Comparison of ENCODE assay signal across 8 cellular contexts in genomic region chr7:159030490-159031134, GRCh38.
DNase-seq lines count a peak whose midpoint lies in the region; TF ChIP-seq lines count a peak whose summit lies in the region.

No MANE protein-coding gene starts in this region.

- DNase-seq in erythroblast (lab: John Stamatoyannopoulos, UW) (peak; percentile 20 to 24), vagina (ENCODE audit: extremely low spot score in 2 of 2) (peak; percentile 87 to 89), superior temporal gyrus (ENCODE audit: extremely low spot score) (no peak), NCI-H446 (lab: John Stamatoyannopoulos, UW) (no peak)

- peaks cover 37 to 90% (median 82%) of the 10 kb centered on the region in 10 experiments; a peak in 19 of 20 replicates for H3K4me1 ChIP-seq in BLaER1 treated with 17β-estradiol and CSF1 and Interleukin-3, amounts not matched to agents 10 nM and 100 nM
- H3K4me1 ChIP-seq in HUES6 (ENCODE audit: control insufficient read depth, insufficient read depth, low read length) (peaks cover 25% of the 10 kb centered on the region), mucosa of stomach (ENCODE audit: control insufficient read depth, insufficient read depth, low read length) (peaks cover 26% of the 10 kb centered on the region), vagina (peaks cover 32% of the 10 kb centered on the region)

- no peak for TF ChIP-seq POLR2A in erythroblast (IDR thresholded peaks at IDR 0.05; ENCODE audit: low read length)
- TF ChIP-seq POLR2A in vagina (IDR thresholded peaks at IDR 0.05) = no peak

- peak overlapping the region; percentile 19 to 70 (median 48); a peak in 19 of 22 replicates for H3K9ac ChIP-seq in BLaER1 treated with 17β-estradiol and CSF1 and Interleukin-3, amounts not matched to agents 10 nM and 100 nM
- H3K9ac ChIP-seq in HUES6 (ENCODE audit: low read length) (peak overlapping the region; percentile 18), mucosa of stomach (ENCODE audit: low read length) (peak overlapping the region; percentile 61)

- peak overlapping the region; percentile 90 to 100 (median 96) for H3K4me2 ChIP-seq in BLaER1 treated with 17β-estradiol and CSF1 and Interleukin-3, amounts not matched to agents 10 nM and 100 nM

- H3K36me3 ChIP-seq in BLaER1 treated with 17β-estradiol and CSF1 and Interleukin-3, amounts not matched to agents 10 nM and 100 nM = no peaks in the 10 kb centered on the region
- H3K36me3 ChIP-seq in HUES6 (ENCODE audit: control insufficient read depth, insufficient read depth, low read length) (no peaks in the 10 kb centered on the region), mucosa of stomach (ENCODE audit: control insufficient read depth, insufficient read depth, low read length) (no peaks in the 10 kb centered on the region), vagina (no peaks in the 10 kb centered on the region)

- H4K20me1 ChIP-seq in BLaER1 treated with 17β-estradiol and CSF1 and Interleukin-3, amounts not matched to agents 10 nM and 100 nM = peaks cover 0 to 30% (median 6%) of the 10 kb centered on the region in 11 experiments; a peak in 6 of 22 replicates

- TF ChIP-seq CTCF in VCaP (conservative IDR thresholded peaks at IDR 0.05) = peak; percentile 72
- peak in 2 of 3 experiments; percentile 15 to 23 for TF ChIP-seq CTCF in vagina (IDR thresholded peaks at IDR 0.05)

- H3K27ac ChIP-seq in BLaER1 treated with 17β-estradiol and CSF1 and Interleukin-3, amounts not matched to agents 10 nM and 100 nM = 0 out of 22 replicates have a peak overlapping the region, but pooled peaks of 1 of the 11 experiments have one; percentile 7
- no peak overlapping the region for H3K27ac ChIP-seq in HUES6 (ENCODE audit: low read depth, low read length)
- H3K27ac ChIP-seq in VCaP = peak overlapping the region; percentile 61; the same call in 1 of the 2 replicates
- peak overlapping the region; percentile 82 for H3K27ac ChIP-seq in vagina

- H3K27me3 ChIP-seq in BLaER1 treated with 17β-estradiol and CSF1 and Interleukin-3, amounts not matched to agents 10 nM and 100 nM = peaks cover 61 to 88% (median 69%) of the 10 kb centered on the region in 11 experiments
- peaks cover 33% of the 10 kb centered on the region; the same call in 1 of the 2 replicates for H3K27me3 ChIP-seq in HUES6 (ENCODE audit: control insufficient read depth, insufficient read depth, low read length)
- H3K27me3 ChIP-seq in mucosa of stomach (ENCODE audit: control insufficient read depth, insufficient read depth, low read length) = peaks cover 14% of the 10 kb centered on the region
- no peaks in the 10 kb centered on the region for H3K27me3 ChIP-seq in vagina

- intact Hi-C loops in vagina (cut with DNase I) = no loop called here

- H3K4me3 ChIP-seq in BLaER1 treated with 17β-estradiol and CSF1 and Interleukin-3, amounts not matched to agents 10 nM and 100 nM = peak overlapping the region; percentile 53 to 70 (median 62)
- H3K4me3 ChIP-seq in HUES6 (ENCODE audit: low read depth, low read length) (peak overlapping the region; percentile 67), mucosa of stomach (ENCODE audit: low read length) (no peak overlapping the region), vagina (peak overlapping the region; percentile 39 to 48)

- H3K9me3 ChIP-seq in BLaER1 treated with 17β-estradiol and CSF1 and Interleukin-3, amounts not matched to agents 10 nM and 100 nM (replicated peaks in 1 of 11) = no peaks in the 10 kb centered on the region
- H3K9me3 ChIP-seq in HUES6 (ENCODE audit: control insufficient read depth, insufficient read depth, low read depth, low read length) = no peaks in the 10 kb centered on the region
- no peaks in the 10 kb centered on the region for H3K9me3 ChIP-seq in mucosa of stomach (ENCODE audit: control insufficient read depth, low read length)
- H3K9me3 ChIP-seq in vagina = no peaks in the 10 kb centered on the region

Comparison
In these comparisons a context has a peak if more than half of its experiments do, and no peak if none do; other contexts are left out.
1. DNase-seq: peak in erythroblast (2 of 2) and vagina (2 of 2); none in superior temporal gyrus (single experiment) and NCI-H446 (0 of 2).
2. Peak in every context shown above with its lines, with median percentiles within 50 percentile points of each other: H3K9ac ChIP-seq.